In the genomic region with DNA sequence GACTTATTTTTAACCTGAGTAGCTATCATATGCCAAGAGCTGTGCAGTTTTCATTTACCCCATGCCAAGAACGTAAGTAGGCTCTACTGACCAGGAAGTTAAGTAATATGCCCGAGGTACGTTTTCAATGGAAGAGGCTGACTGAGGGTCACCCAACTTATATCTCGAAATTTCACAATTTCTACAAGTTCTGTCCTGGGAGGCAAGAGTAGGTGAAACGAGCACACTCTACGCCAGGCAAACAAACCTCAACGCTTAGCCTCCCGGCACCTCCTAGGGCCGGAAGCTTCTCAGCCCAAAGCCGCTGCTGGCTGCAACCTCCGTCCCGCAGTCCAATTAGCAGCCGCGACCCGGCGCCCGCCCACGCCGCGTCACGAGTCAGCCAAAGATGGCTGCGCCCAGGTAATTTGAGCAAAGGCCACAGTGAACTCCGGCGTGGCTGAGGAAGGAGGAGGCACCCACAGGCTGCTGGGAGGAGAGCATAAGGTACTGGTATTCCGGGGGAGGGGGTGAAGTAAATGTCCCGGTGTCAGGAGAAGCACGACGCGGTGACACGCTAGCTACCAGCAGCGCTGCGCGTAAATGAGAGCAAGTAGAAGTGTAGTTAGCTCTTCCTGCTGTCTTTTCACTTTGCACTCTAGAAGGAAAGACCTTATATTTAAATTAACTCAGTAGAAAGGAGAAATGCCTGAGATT, we compare ENCODE assay signal across 8 cellular contexts. TPM values are rescaled to one million over a fixed set of nuclear protein-coding genes. Genes with fewer than 3 reads are reported as not detected.
DNase-seq lines count a peak whose midpoint lies in the region; ATAC-seq and TF ChIP-seq lines count a peak whose summit lies in the region.

A gene (plus strand): TSS at position 364 of the 696 bp plus-strand sequence. CDS start 2,289 bp downstream, outside the sequence.

- TF ChIP-seq EP300 in tibial nerve (IDR thresholded peaks at IDR 0.05): peak in 1 of 2 donors; percentile 90

- H3K9ac ChIP-seq in parathyroid adenoma: no peak within 1 kb of the TSS

- H3K27me3 ChIP-seq in adrenal gland (no peaks in the 10 kb centered on the region), parathyroid adenoma (ENCODE audit: control insufficient read depth, insufficient read depth, low read length) (no peaks in the 10 kb centered on the region), tibial nerve (no peaks in the 10 kb centered on the region)

- intact Hi-C loops in adrenal gland (cut with DNase I) (no loop called here), cardiac septum (cut with DNase I) (loop anchor here (2.0 kb wide), 1 partner anchor 19 kb away; a partner anchor contains a TSS)

- TF ChIP-seq CTCF in GM13977 (IDR thresholded peaks at IDR 0.05; ENCODE audit: extremely low read depth, insufficient read depth, missing control alignments) (no peak), adrenal gland (IDR thresholded peaks at IDR 0.05) (no peak), parathyroid adenoma (IDR thresholded peaks at IDR 0.05) (no peak), tibial nerve (IDR thresholded peaks at IDR 0.05) (no peak)

- peak within 1 kb of the TSS; percentile 89 for H2AFZ ChIP-seq in parathyroid adenoma

- H3K4me3 ChIP-seq in adrenal gland (peak within 1 kb of the TSS in 3 of 4 donors; percentile 4 to 71 (median 61)), parathyroid adenoma (ENCODE audit: low read depth, low read length) (peak within 1 kb of the TSS; percentile 78), tibial nerve (peak within 1 kb of the TSS; percentile 49 to 82 (median 54))

- TF ChIP-seq POLR2A in adrenal gland (IDR thresholded peaks at IDR 0.05): peak in 1 of 2 donors; percentile 82
- TF ChIP-seq POLR2A in tibial nerve (IDR thresholded peaks at IDR 0.05): peak in 1 of 2 donors; percentile 63

- H3K27ac ChIP-seq in adrenal gland: peak within 1 kb of the TSS; percentile 4 to 90 (median 82)
- H3K27ac ChIP-seq in parathyroid adenoma: peak within 1 kb of the TSS; percentile 71
- H3K27ac ChIP-seq in tibial nerve: peak within 1 kb of the TSS; percentile 83 to 88 (median 84)

- no peaks in the 10 kb centered on the region for H3K36me3 ChIP-seq in adrenal gland (replicated peaks in 1 of 2)
- H3K36me3 ChIP-seq in parathyroid adenoma (ENCODE audit: control insufficient read depth, insufficient read depth, low read length): no peaks in the 10 kb centered on the region
- H3K36me3 ChIP-seq in tibial nerve: peaks cover 0 to 15% (median 0%) of the 10 kb centered on the region in 3 donors

- DNase-seq in GM13977 (ENCODE audit: low spot score) (peak; percentile 83), NCI-H146 (lab: John Stamatoyannopoulos, UW) (peak; percentile 91), T-helper 1 cell (peak; percentile 80 to 91 (median 86)), adrenal gland (peak; percentile 86 to 93 (median 88)), cardiac septum (ENCODE audit: low spot score) (peak; percentile 96), tibial nerve (ENCODE audit: low spot score in 2 of 2) (peak; percentile 78 to 84)

- H3K4me2 ChIP-seq in parathyroid adenoma (ENCODE audit: low read length): peak within 1 kb of the TSS; percentile 86

- peak; percentile 98 for ATAC-seq in HG02870 (IDR thresholded peaks at IDR 0.05; ENCODE audit: unreplicated experiment)

- H3K9me3 ChIP-seq in adrenal gland (replicated peaks in 1 of 3): no peaks in the 10 kb centered on the region
- H3K9me3 ChIP-seq in parathyroid adenoma (ENCODE audit: control insufficient read depth, low read length): no peaks in the 10 kb centered on the region
- H3K9me3 ChIP-seq in tibial nerve: no peaks in the 10 kb centered on the region

- no peaks in the 10 kb centered on the region for H3K79me2 ChIP-seq in parathyroid adenoma

- in situ Hi-C loops in GM13977 (cut with MboI; ENCODE audit: low pct_unique_long_range_greater_than_20kb, low sequenced_read_pairs, unreplicated experiment): no loop called here

- 0 to 1% (median 0%) methylated on average over 12 to 33 of the region's 33 CpGs for whole genome bisulfite sequencing in adrenal gland, 4 donors
- WGBS in tibial nerve, 2 donors: 0% methylated on average over 33 of the region's 33 CpGs

- H3K4me1 ChIP-seq in adrenal gland (replicated peaks in 1 of 2) (peaks cover 0 to 26% of the 10 kb centered on the region in 2 donors), parathyroid adenoma (no peaks in the 10 kb centered on the region), tibial nerve (peaks cover 0 to 30% (median 15%) of the 10 kb centered on the region in 4 donors)

RNA-seq across cellular contexts. Expression of the gene that starts here (rescaled TPM):
- 10 to 100 TPM; 16.4 to 62.6 (median 34.8) TPM for total RNA-seq in adrenal gland
- 10 to 100 TPM; 49.3 to 62.1 (median 51.9) TPM for polyA plus RNA-seq in adrenal gland
- total RNA-seq in cardiac septum: 44.0 TPM
- 10 to 100 TPM in 3 of 4 donors, 1 to 10 TPM in 1; 9.8 to 33.6 (median 28.5) TPM for total RNA-seq in tibial nerve

Comparison
In these comparisons a context has a peak if more than half of its experiments do, and no peak if none do; other contexts are left out.
1. Peak in every context shown above with its lines: DNase-seq, ATAC-seq, H3K4me3 ChIP-seq and H3K27ac ChIP-seq.